ENCODE assay signal across 17 cellular contexts in genomic region chr22:44584256-44584902, GRCh38.
DNase-seq lines count a peak whose midpoint lies in the region; ATAC-seq and TF ChIP-seq lines count a peak whose summit lies in the region.
"Had no signal": no experiment of that assay in that cellular context is flagged by ENCODE, and none has a peak within 500 bp of the region (broad histone marks: within the 10 kb centered on the region; RNA-seq: fewer than 3 reads in every experiment).

No MANE protein-coding gene starts in this region.

- no peak for TF ChIP-seq CTCF in GM13977 (IDR thresholded peaks at IDR 0.05; ENCODE audit: extremely low read depth, insufficient read depth, missing control alignments)

- peak; percentile 75 for ATAC-seq in left ventricle myocardium superior
- no peak for ATAC-seq in sciatic nerve
- no peak for ATAC-seq in GM21515 (IDR thresholded peaks at IDR 0.05; ENCODE audit: unreplicated experiment)
- ATAC-seq: activated CD8-positive, alpha-beta memory T cell treated with anti-CD3 and anti-CD28 coated beads, Interleukin-2, amount 10 ng/mL, durations not matched to agents 7 days and 5 days had no signal

- DNase-seq in activated CD8-positive, alpha-beta memory T cell treated with anti-CD3 and anti-CD28 coated beads, Interleukin-2, amount 50 U/mL, for 4 hours = peak; percentile 1
- no peak for DNase-seq in activated CD8-positive, alpha-beta memory T cell treated with anti-CD3 and anti-CD28 coated beads for 24 hours
- DNase-seq in NCI-H2196 (lab: John Stamatoyannopoulos, UW; ENCODE audit: unreplicated experiment) = peak; percentile 51
- peak; percentile 56 for DNase-seq in left ventricle myocardium superior
- peak; percentile 27 for DNase-seq in sciatic nerve (ENCODE audit: low spot score)
- no peak for DNase-seq in GM13977 (ENCODE audit: low spot score)
- DNase-seq in HAP-1 (ENCODE audit: low spot score in 2 of 2) = no peak
- DNase-seq: activated CD4-positive, alpha-beta T cell treated with anti-CD3 and anti-CD28 coated beads for 48 hours; activated CD8-positive, alpha-beta memory T cell treated with anti-CD3 and anti-CD28 coated beads, Interleukin-2, amount 10 ng/mL, durations not matched to agents 7 days and 5 days; EL; foreskin melanocyte; NCI-H2107; NCI-H524 treated with DMSO at 0.1 percent for 48 hours; stimulated activated CD4-positive, alpha-beta T cell treated with anti-CD3 and anti-CD28 coated beads, Interleukin-4, amount 100 ng/mL, for 24 hours had no signal

- intact Hi-C loops in left ventricle myocardium superior (cut with micrococcal nuclease) (no loop called here), sciatic nerve (cut with DNase I) (no loop called here)

- H3K27me3 ChIP-seq in HAP-1 (ENCODE audit: low read depth) = peaks cover 29% of the 10 kb centered on the region

- H3K4me3 ChIP-seq in HAP-1 = no peak overlapping the region
- H3K4me3 ChIP-seq: dorsolateral prefrontal cortex, prostate gland had no signal

- no peaks in the 10 kb centered on the region for H3K36me3 ChIP-seq in HAP-1 (replicated peaks)
- H3K36me3 ChIP-seq: prostate gland had no signal

- no peaks in the 10 kb centered on the region for H3K9me3 ChIP-seq in HAP-1
- H3K9me3 ChIP-seq: prostate gland had no signal

- in situ Hi-C loops in GM13977 (cut with MboI; ENCODE audit: low pct_unique_long_range_greater_than_20kb, low sequenced_read_pairs, unreplicated experiment) (no loop called here), HAP-1 (cut with MboI; ENCODE audit: low sequenced_read_pairs) (no loop called here)

- H3K4me1 ChIP-seq in HAP-1 = no peaks in the 10 kb centered on the region
- H3K4me1 ChIP-seq: prostate gland had no signal

Comparison
In these comparisons a context has a peak if more than half of its experiments do, and no peak if none do; other contexts are left out.
1. DNase-seq: peak in activated CD8-positive, alpha-beta memory T cell treated with anti-CD3 and anti-CD28 coated beads, Interleukin-2, amount 50 U/mL, for 4 hours (single experiment), NCI-H2196 (single experiment), left ventricle myocardium superior (single experiment) and sciatic nerve (single experiment); none in activated CD8-positive, alpha-beta memory T cell treated with anti-CD3 and anti-CD28 coated beads for 24 hours (single experiment), GM13977 (single experiment) and HAP-1 (0 of 2).